1 cellular context compared by ENCODE assay signal in genomic region chr6:157981395-157982296, GRCh38.
TF ChIP-seq lines count a peak whose summit lies in the region.

Gene SYNJ2 (plus strand): TSS chr6:157981863. CDS start chr6:157981962, 99 bp downstream.

TF ChIP-seq in HepG2, 621 proteins besides CTCF, POLR2A, EP300 and RAD21 (continued from another document and continues in another):
- TF ChIP-seq MNT (IDR thresholded peaks at IDR 0.05) (no peak), AGO2 (optimal IDR thresholded peaks at IDR 0.05; ENCODE audit: low read depth, low read length) (peak; percentile 90), ZNF780A (CRISPR knock-in tag; IDR thresholded peaks at IDR 0.05) (0 out of 2 replicates have a peak, but pooled peaks have one; percentile 35), MXD4 (CRISPR knock-in tag; IDR thresholded peaks at IDR 0.05) (peak; percentile 24; the same call in 1 of the 2 replicates), SALL1 (CRISPR knock-in tag; IDR thresholded peaks at IDR 0.05) (peak; percentile 64), EED (CRISPR knock-in tag; IDR thresholded peaks at IDR 0.05) (no peak; the same call in 1 of the 2 replicates), SP140L (CRISPR knock-in tag; IDR thresholded peaks at IDR 0.05; ENCODE audit: borderline replicate concordance) (no peak; the same call in 1 of the 2 replicates), ZSCAN12 (CRISPR knock-in tag; IDR thresholded peaks at IDR 0.05) (peak; percentile 87; the same call in 1 of the 2 replicates), GATAD2A (CRISPR knock-in tag; IDR thresholded peaks at IDR 0.05) (no peak; the same call in none of the 2 replicates), ZNF382 (CRISPR knock-in tag; IDR thresholded peaks at IDR 0.05; ENCODE audit: borderline replicate concordance) (no peak), AKNA (CRISPR knock-in tag; IDR thresholded peaks at IDR 0.05; ENCODE audit: borderline replicate concordance) (no peak), DMTF1 (CRISPR knock-in tag; IDR thresholded peaks at IDR 0.05) (no peak; the same call in 1 of the 2 replicates), ZNF510 (CRISPR knock-in tag; IDR thresholded peaks at IDR 0.05; ENCODE audit: low read depth) (no peak), ZNF740 (CRISPR knock-in tag; IDR thresholded peaks at IDR 0.05) (0 out of 2 replicates have a peak, but pooled peaks have one; percentile 39), KLF11 (CRISPR knock-in tag; IDR thresholded peaks at IDR 0.05) (no peak), ZFY (CRISPR knock-in tag; IDR thresholded peaks at IDR 0.05) (peak; percentile 81), PRDM4 (CRISPR knock-in tag; IDR thresholded peaks at IDR 0.05; ENCODE audit: borderline replicate concordance) (no peak), RBM22 (optimal IDR thresholded peaks at IDR 0.05; ENCODE audit: low read length) (no peak), ZFP36L2 (CRISPR knock-in tag; IDR thresholded peaks at IDR 0.05) (no peak), ZSCAN9 (CRISPR knock-in tag; IDR thresholded peaks at IDR 0.05; ENCODE audit: borderline replicate concordance) (peak; percentile 55; the same call in 1 of the 2 replicates), ZSCAN31 (CRISPR knock-in tag; IDR thresholded peaks at IDR 0.05; ENCODE audit: low read depth) (peak; percentile 78), PAXIP1 (CRISPR knock-in tag; conservative IDR thresholded peaks at IDR 0.05) (peak; percentile 46), PLRG1 (conservative IDR thresholded peaks at IDR 0.05) (no peak), ZMYM3 (CRISPR knock-in tag; IDR thresholded peaks at IDR 0.05) (peak; percentile 67; the same call in 1 of the 2 replicates), NR3C1 (CRISPR knock-in tag; IDR thresholded peaks at IDR 0.05) (no peak), TRIM24 (CRISPR knock-in tag; IDR thresholded peaks at IDR 0.05) (peak; percentile 13; the same call in 1 of the 2 replicates), POLR2AphosphoS5 (IDR thresholded peaks at IDR 0.05; ENCODE audit: low read depth, low read length) (peak; percentile 62), ONECUT2 (CRISPR knock-in tag; IDR thresholded peaks at IDR 0.05) (no peak), AGO1 (IDR thresholded peaks at IDR 0.05; ENCODE audit: low read depth, low read length, poor library complexity, severe bottlenecking) (peak; percentile 19), FOXK2 (IDR thresholded peaks at IDR 0.05) (no peak), ZNF121 (CRISPR knock-in tag; IDR thresholded peaks at IDR 0.05) (no peak), ZBTB7A (CRISPR knock-in tag; IDR thresholded peaks at IDR 0.05) (no peak), ZNF75D (CRISPR knock-in tag; IDR thresholded peaks at IDR 0.05; ENCODE audit: borderline replicate concordance) (no peak), ZBTB20 (CRISPR knock-in tag; IDR thresholded peaks at IDR 0.05; ENCODE audit: borderline replicate concordance, low read depth) (no peak; the same call in 1 of the 2 replicates), ZNF768 (CRISPR knock-in tag; IDR thresholded peaks at IDR 0.05) (peak; percentile 65), ZNF879 (CRISPR knock-in tag; IDR thresholded peaks at IDR 0.05) (no peak), ZNF597 (CRISPR knock-in tag; IDR thresholded peaks at IDR 0.05) (no peak), ADNP (CRISPR knock-in tag; IDR thresholded peaks at IDR 0.05) (peak; percentile 14; the same call in 1 of the 2 replicates), KDM2A (CRISPR knock-in tag; IDR thresholded peaks at IDR 0.05; ENCODE audit: borderline replicate concordance, low read depth) (peak; percentile 27; the same call in 1 of the 2 replicates), FOXA3 (CRISPR knock-in tag; IDR thresholded peaks at IDR 0.05) (peak; percentile 57), GMEB2 (CRISPR knock-in tag; IDR thresholded peaks at IDR 0.05; ENCODE audit: low read depth) (no peak), HNRNPUL1 (IDR thresholded peaks at IDR 0.05; ENCODE audit: low read depth, low read length) (0 out of 2 replicates have a peak, but pooled peaks have one; percentile 16), ETV5 (CRISPR knock-in tag; IDR thresholded peaks at IDR 0.05; ENCODE audit: borderline replicate concordance) (peak; percentile 93)
